ENCODE assay signal across 16 cellular contexts in the genomic region with DNA sequence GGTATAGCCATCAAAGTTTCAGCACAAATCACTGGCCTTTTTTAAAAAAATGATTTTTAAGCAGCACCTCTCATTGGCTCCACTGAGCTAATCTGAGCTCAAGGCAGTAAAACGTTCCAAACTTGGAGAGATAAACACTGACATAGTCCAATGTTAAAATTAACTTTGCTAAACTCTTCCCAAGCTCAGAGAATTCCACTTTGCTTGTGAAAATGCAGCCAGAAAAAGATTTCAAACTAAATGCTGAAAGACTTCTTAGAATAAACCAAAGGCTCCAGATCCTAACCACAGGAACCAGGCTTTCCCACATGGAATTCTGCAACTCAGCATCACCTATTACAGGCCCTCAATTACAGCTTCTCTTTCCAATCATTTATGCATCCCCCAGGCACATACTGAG.
"Had no signal": no experiment of that assay in that cellular context is flagged by ENCODE, and none has a peak within 500 bp of the region (broad histone marks: within the 10 kb centered on the region; RNA-seq: fewer than 3 reads in every experiment).

No MANE protein-coding gene starts in this region.

- H3K4me1 Mint-ChIP-seq: activated B cell treated with CpG ODN at 0.5 μM for 24 hours; activated T-helper 17 cell treated with anti-CD3 and anti-CD28 coated beads, Interleukin-2, amount 50 U/mL, for 72 hours; memory B cell; stimulated activated memory B cell treated with anti-CD40 and anti-IgM and Interleukin-4, amounts not matched to agents 10 μg/mL and 1 μg/mL and 100 μg/mL, for 72 hours had no signal

- H3K4me1 ChIP-seq: body of pancreas had no signal

- H3K9me3 ChIP-seq: body of pancreas, spleen, upper lobe of left lung had no signal

- H3K27me3 ChIP-seq: body of pancreas, spleen, upper lobe of left lung had no signal

- H3K27me3 Mint-ChIP-seq: activated B cell treated with CpG ODN at 0.5 μM for 24 hours; activated CD4-positive, alpha-beta T cell treated with anti-CD3 and anti-CD28 coated beads, Interleukin-2, amount 10 ng/mL, durations not matched to agents 24 days and 14 days; activated naive CD4-positive, alpha-beta T cell treated with anti-CD3 and anti-CD28 coated beads, Interleukin-2, amount 10 ng/mL, durations not matched to agents 7 days and 5 days; activated T-helper 17 cell treated with anti-CD3 and anti-CD28 coated beads, Interleukin-2, amount 50 U/mL, for 72 hours; memory B cell; stimulated activated memory B cell treated with anti-CD40 and anti-IgM and Interleukin-4, amounts not matched to agents 10 μg/mL and 1 μg/mL and 100 μg/mL, for 72 hours had no signal

- H3K4me3 Mint-ChIP-seq: activated B cell treated with CpG ODN at 0.5 μM for 24 hours; activated CD4-positive, alpha-beta T cell treated with anti-CD3 and anti-CD28 coated beads, Interleukin-2, amount 10 ng/mL, durations not matched to agents 24 days and 14 days; activated naive CD4-positive, alpha-beta T cell treated with anti-CD3 and anti-CD28 coated beads, Interleukin-2, amount 10 ng/mL, durations not matched to agents 7 days and 5 days; activated T-helper 17 cell treated with anti-CD3 and anti-CD28 coated beads, Interleukin-2, amount 50 U/mL, for 72 hours; memory B cell; stimulated activated memory B cell treated with anti-CD40 and anti-IgM and Interleukin-4, amounts not matched to agents 10 μg/mL and 1 μg/mL and 100 μg/mL, for 72 hours had no signal

- H3K27ac ChIP-seq: body of pancreas, spleen, upper lobe of left lung had no signal

- H3K4me3 ChIP-seq: body of pancreas, spleen, upper lobe of left lung had no signal

- FAIRE-seq: TTC549 had no signal

- DNase-seq: activated B cell treated with CpG ODN at 0.5 μM for 24 hours; activated CD4-positive, alpha-beta T cell treated with anti-CD3 and anti-CD28 coated beads, Interleukin-2, amount 10 ng/mL, durations not matched to agents 24 days and 14 days; activated naive CD4-positive, alpha-beta T cell treated with anti-CD3 and anti-CD28 coated beads, Interleukin-2, amount 10 ng/mL, durations not matched to agents 7 days and 5 days; body of pancreas; dermis blood vessel endothelial cell; glutamatergic neuron; left colon; retina; spleen; stimulated activated CD4-positive, alpha-beta T cell treated with anti-CD3 and anti-CD28 coated beads, Interleukin-1b, Interleukin-23, amount 100 ng/mL, for 48 hours; T-helper 2 cell; upper lobe of left lung had no signal

- H3K9me3 Mint-ChIP-seq: activated B cell treated with CpG ODN at 0.5 μM for 24 hours; activated CD4-positive, alpha-beta T cell treated with anti-CD3 and anti-CD28 coated beads, Interleukin-2, amount 10 ng/mL, durations not matched to agents 24 days and 14 days; activated naive CD4-positive, alpha-beta T cell treated with anti-CD3 and anti-CD28 coated beads, Interleukin-2, amount 10 ng/mL, durations not matched to agents 7 days and 5 days; activated T-helper 17 cell treated with anti-CD3 and anti-CD28 coated beads, Interleukin-2, amount 50 U/mL, for 72 hours; memory B cell; stimulated activated memory B cell treated with anti-CD40 and anti-IgM and Interleukin-4, amounts not matched to agents 10 μg/mL and 1 μg/mL and 100 μg/mL, for 72 hours had no signal

- ATAC-seq: activated T-helper 17 cell treated with anti-CD3 and anti-CD28 coated beads, Interleukin-2, amount 50 U/mL, for 72 hours; body of pancreas; left colon; stimulated activated memory B cell treated with anti-CD40 and anti-IgM and Interleukin-4, amounts not matched to agents 10 μg/mL and 1 μg/mL and 100 μg/mL, for 72 hours had no signal

- H3K27ac Mint-ChIP-seq: activated B cell treated with CpG ODN at 0.5 μM for 24 hours; activated CD4-positive, alpha-beta T cell treated with anti-CD3 and anti-CD28 coated beads, Interleukin-2, amount 10 ng/mL, durations not matched to agents 24 days and 14 days; activated T-helper 17 cell treated with anti-CD3 and anti-CD28 coated beads, Interleukin-2, amount 50 U/mL, for 72 hours; memory B cell; stimulated activated memory B cell treated with anti-CD40 and anti-IgM and Interleukin-4, amounts not matched to agents 10 μg/mL and 1 μg/mL and 100 μg/mL, for 72 hours had no signal
